ENCODE assay signal across 11 cellular contexts in genomic region chr1:202812176-202813026, GRCh38. TPM values are rescaled to one million over a fixed set of nuclear protein-coding genes. Genes with fewer than 3 reads are reported as not detected.
DNase-seq lines count a peak whose midpoint lies in the region; ATAC-seq and TF ChIP-seq lines count a peak whose summit lies in the region.
"Had no signal": no experiment of that assay in that cellular context is flagged by ENCODE, and none has a peak within 500 bp of the region (broad histone marks: within the 10 kb centered on the region; RNA-seq: fewer than 3 reads in every experiment).

No MANE protein-coding gene starts in this region.

- H3K27ac ChIP-seq in cardiac muscle cell (no peak overlapping the region), vagina (no peak overlapping the region)

- ATAC-seq in Right ventricle myocardium superior (ENCODE audit: poor library complexity), result no peak
- ATAC-seq in activated naive CD8-positive, alpha-beta T cell treated with anti-CD3 and anti-CD28 coated beads, Interleukin-2, amount 50 U/mL, for 24 hours, result no peak
- no peak for ATAC-seq in left colon
- no peak for ATAC-seq in GM18502 (IDR thresholded peaks at IDR 0.05; ENCODE audit: poor library complexity, unreplicated experiment)

- H3K4me3 Mint-ChIP-seq in activated naive CD8-positive, alpha-beta T cell treated with anti-CD3 and anti-CD28 coated beads, Interleukin-2, amount 50 U/mL, for 24 hours, result peak overlapping the region; percentile 79

- peaks cover 27% of the 10 kb centered on the region for H3K4me1 Mint-ChIP-seq in activated naive CD8-positive, alpha-beta T cell treated with anti-CD3 and anti-CD28 coated beads, Interleukin-2, amount 50 U/mL, for 24 hours

- TF ChIP-seq POLR2A in vagina (IDR thresholded peaks at IDR 0.05), result no peak

- H3K4me1 ChIP-seq in cardiac muscle cell (ENCODE audit: low read depth), result peaks cover 9% of the 10 kb centered on the region
- peaks cover 13% of the 10 kb centered on the region for H3K4me1 ChIP-seq in vagina

- H3K36me3 Mint-ChIP-seq in activated naive CD8-positive, alpha-beta T cell treated with anti-CD3 and anti-CD28 coated beads, Interleukin-2, amount 50 U/mL, for 24 hours (ENCODE audit: low read depth), result no peaks in the 10 kb centered on the region

- no peaks in the 10 kb centered on the region for H3K36me3 ChIP-seq in cardiac muscle cell
- no peaks in the 10 kb centered on the region for H3K36me3 ChIP-seq in vagina

- H3K9me3 ChIP-seq in cardiac muscle cell (ENCODE audit: low read depth) (no peaks in the 10 kb centered on the region), vagina (no peaks in the 10 kb centered on the region)

- DNase-seq in cardiac muscle cell (ENCODE audit: low read depth in 1 of 2, low spot score in 1 of 2) (no peak), Right ventricle myocardium superior (no peak), left colon (peak; percentile 31 to 42), vagina (ENCODE audit: extremely low spot score in 2 of 2) (no peak), COLO668 (lab: John Stamatoyannopoulos, UW; ENCODE audit: unreplicated experiment) (no peak), hippocampal formation (lab: John Stamatoyannopoulos, UW) (no peak)
- no peak for DNase-seq in activated naive CD8-positive, alpha-beta T cell treated with anti-CD3 and anti-CD28 coated beads, Interleukin-2, amount 50 U/mL, for 24 hours
- DNase-seq: NCI-H1048; OCI-M1; stimulated activated CD4-positive, alpha-beta T cell treated with anti-CD3 and anti-CD28 coated beads, Interleukin-4, amount 100 ng/mL, for 24 hours had no signal

- H3K27ac Mint-ChIP-seq in activated naive CD8-positive, alpha-beta T cell treated with anti-CD3 and anti-CD28 coated beads, Interleukin-2, amount 50 U/mL, for 24 hours, result no peak overlapping the region

- no peaks in the 10 kb centered on the region for H3K9me3 Mint-ChIP-seq in activated naive CD8-positive, alpha-beta T cell treated with anti-CD3 and anti-CD28 coated beads, Interleukin-2, amount 50 U/mL, for 24 hours

- intact Hi-C loops in Right ventricle myocardium superior (cut with DNase I), result loop anchor here (10.0 kb wide), 1 partner anchor 52 kb away; no protein-coding TSS in a partner anchor
- intact Hi-C loops in left colon (cut with DNase I, micrococcal nuclease), result no loop called here
- intact Hi-C loops in vagina (cut with DNase I), result loop anchor here (10.0 kb wide), 1 partner anchor 72 kb away; the partner anchor contains the start of gene RABIF

- H3K27me3 ChIP-seq in cardiac muscle cell (no peaks in the 10 kb centered on the region), vagina (no peaks in the 10 kb centered on the region)

- peaks cover 16% of the 10 kb centered on the region for H3K27me3 Mint-ChIP-seq in activated naive CD8-positive, alpha-beta T cell treated with anti-CD3 and anti-CD28 coated beads, Interleukin-2, amount 50 U/mL, for 24 hours

- no peak for TF ChIP-seq CTCF in cardiac muscle cell (IDR thresholded peaks at IDR 0.05; ENCODE audit: low read depth, low read length)
- no peak for TF ChIP-seq CTCF in vagina (IDR thresholded peaks at IDR 0.05)

- H3K4me3 ChIP-seq in cardiac muscle cell (peak overlapping the region; percentile 72), vagina (peak overlapping the region; percentile 5 to 81)

RNA-seq across cellular contexts. Expression of gene PCAT6, which starts 1.6 kb away (rescaled TPM):
- 17.7 and 19.8 TPM in 2 replicates for total RNA-seq in cardiac muscle cell
- 67.4 and 92.9 TPM in 2 replicates for polyA plus RNA-seq in cardiac muscle cell
- 1.0 TPM for total RNA-seq in Right ventricle myocardium superior
- 1 to 10 TPM; 1.2 to 1.4 TPM for total RNA-seq in left colon
- not detected for total RNA-seq in vagina

RNA-seq across cellular contexts. Expression of gene KDM5B, which starts 4.2 kb away (rescaled TPM):
- total RNA-seq in cardiac muscle cell (108 and 165 TPM in 2 replicates), Right ventricle myocardium superior (11.9 TPM), left colon (10 to 100 TPM; 63.1 to 65.5 TPM), vagina (99.4 TPM)
- 141 and 210 TPM in 2 replicates for polyA plus RNA-seq in cardiac muscle cell

Comparison
In these comparisons a context has a peak if more than half of its experiments do, and no peak if none do; other contexts are left out.
1. DNase-seq: peak in left colon (2 of 2); none in cardiac muscle cell (0 of 2), Right ventricle myocardium superior (single experiment), activated naive CD8-positive, alpha-beta T cell treated with anti-CD3 and anti-CD28 coated beads, Interleukin-2, amount 50 U/mL, for 24 hours (single experiment), vagina (0 of 2), COLO668 (single experiment) and hippocampal formation (0 of 2).
2. intact Hi-C loops: an anchor here in Right ventricle myocardium superior (10.0 kb wide) and vagina (10.0 kb wide); none called in left colon.